34 cellular contexts compared by ENCODE assay signal in the genomic region with DNA sequence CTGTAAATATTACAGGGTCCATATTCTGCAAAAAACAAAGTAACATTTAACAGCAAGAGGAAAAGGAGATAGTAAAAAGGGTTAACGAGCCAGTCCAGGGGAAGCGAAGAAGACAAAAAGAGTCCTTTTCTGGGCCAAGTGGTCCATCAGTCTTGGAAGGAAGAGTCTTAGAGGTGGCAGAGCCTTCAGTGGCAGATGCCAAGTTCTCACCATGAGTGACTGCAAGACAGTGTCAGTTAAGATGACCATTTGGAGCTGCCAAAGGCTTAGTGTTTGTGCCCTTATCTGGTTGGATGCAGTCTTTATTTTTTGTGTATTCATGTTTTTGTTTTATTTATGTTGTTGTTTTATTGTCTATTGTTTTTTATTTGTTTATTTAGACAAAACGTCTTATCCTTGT.
"Had no signal": no experiment of that assay in that cellular context is flagged by ENCODE, and none has a peak within 500 bp of the region (broad histone marks: within the 10 kb centered on the region; RNA-seq: fewer than 3 reads in every experiment).

No MANE protein-coding gene starts in this region.

- H3K4me1 ChIP-seq: adrenal gland, body of pancreas, breast epithelium had no signal

- H3K36me3 Mint-ChIP-seq: activated CD4-positive, alpha-beta memory T cell treated with anti-CD3 and anti-CD28 coated beads for 36 hours; activated naive CD4-positive, alpha-beta T cell treated with anti-CD3 and anti-CD28 coated beads, Interleukin-2, amount 50 U/mL, for 72 hours; activated naive CD8-positive, alpha-beta T cell treated with anti-CD3 and anti-CD28 coated beads for 36 hours had no signal

- DNase-seq: activated B cell treated with CpG ODN at 0.5 μM for 24 hours; activated CD4-positive, alpha-beta memory T cell treated with anti-CD3 and anti-CD28 coated beads for 36 hours; activated CD4-positive, alpha-beta T cell treated with anti-CD3 and anti-CD28 coated beads for 4 hours; activated CD4-positive, alpha-beta T cell treated with anti-CD3 and anti-CD28 coated beads, Interleukin-2, amount 10 ng/mL, durations not matched to agents 24 days and 14 days; activated CD4-positive, alpha-beta T cell treated with anti-CD3 and anti-CD28 coated beads, Interleukin-2, amount 50 U/mL, for 1 hour; activated CD4-positive, alpha-beta T cell treated with anti-CD3 and anti-CD28 coated beads, Interleukin-2, amount 50 U/mL, for 4 hours; activated CD4-positive, CD25-positive, alpha-beta regulatory T cell treated with anti-CD3 and anti-CD28 coated beads, Interleukin-2, amount 50 U/mL, for 72 hours; activated CD8-positive, alpha-beta memory T cell treated with anti-CD3 and anti-CD28 coated beads, Interleukin-2, amount 50 U/mL, for 4 hours; activated CD8-positive, alpha-beta T cell treated with anti-CD3 and anti-CD28 coated beads for 36 hours; activated effector memory CD4-positive, alpha-beta T cell treated with anti-CD3 and anti-CD28 coated beads, Interleukin-2, amount 50 U/mL, for 16 hours; activated gamma-delta T cell treated with Interleukin-2 at 50 U/mL for 16 hours; activated naive CD4-positive, alpha-beta T cell; activated naive CD4-positive, alpha-beta T cell treated with anti-CD3 and anti-CD28 coated beads for 36 hours; activated naive CD4-positive, alpha-beta T cell treated with anti-CD3 and anti-CD28 coated beads, Interleukin-2, amount 50 U/mL, for 16 hours; activated naive CD8-positive, alpha-beta T cell treated with anti-CD3 and anti-CD28 coated beads for 36 hours; activated T-cell treated with anti-CD3 and anti-CD28 coated beads for 4 hours; activated T-cell treated with anti-CD3 and anti-CD28 coated beads, Interleukin-2, amount 50 U/mL, for 24 hours; activated T-cell treated with anti-CD3 and anti-CD28 coated beads, Interleukin-2, amount 50 U/mL, for 48 hours; adrenal gland; amniotic stem cell; aorta; body of pancreas; brain microvascular endothelial cell; central memory CD4-positive, alpha-beta T cell; T-helper 1 cell; T-helper 2 cell; T-helper 9 cell had no signal

- H3K4me3 ChIP-seq: adrenal gland, body of pancreas, breast epithelium had no signal

- ATAC-seq: activated CD8-positive, alpha-beta T cell treated with anti-CD3 and anti-CD28 coated beads for 36 hours; activated naive CD4-positive, alpha-beta T cell treated with anti-CD3 and anti-CD28 coated beads, Interleukin-2, amount 50 U/mL, for 72 hours; activated T-helper 17 cell treated with anti-CD3 and anti-CD28 coated beads, Interleukin-2, amount 50 U/mL, for 72 hours; body of pancreas had no signal

- H3K27ac Mint-ChIP-seq: activated B cell treated with CpG ODN at 0.5 μM for 24 hours; activated CD4-positive, alpha-beta memory T cell treated with anti-CD3 and anti-CD28 coated beads for 36 hours; activated CD4-positive, alpha-beta T cell treated with anti-CD3 and anti-CD28 coated beads, Interleukin-2, amount 10 ng/mL, durations not matched to agents 24 days and 14 days; activated CD8-positive, alpha-beta T cell treated with anti-CD3 and anti-CD28 coated beads for 36 hours; activated naive CD4-positive, alpha-beta T cell treated with anti-CD3 and anti-CD28 coated beads for 36 hours; activated naive CD4-positive, alpha-beta T cell treated with anti-CD3 and anti-CD28 coated beads, Interleukin-2, amount 50 U/mL, for 72 hours; activated naive CD8-positive, alpha-beta T cell treated with anti-CD3 and anti-CD28 coated beads for 36 hours; activated T-cell treated with anti-CD3 and anti-CD28 coated beads, Interleukin-2, amount 50 U/mL, for 24 hours; activated T-helper 1 cell treated with anti-CD3 and anti-CD28 coated beads, Interleukin-12 subunit alpha, Interleukin-12 subunit beta, Interleukin-2, Interleukin-4 antibody, amounts not matched to agents 30 ng/mL and 10 ng/mL and 1 ng/mL, durations not matched to agents 14 hours and 24 hours and 36 hours; activated T-helper 17 cell treated with anti-CD3 and anti-CD28 coated beads, Interleukin-2, amount 50 U/mL, for 72 hours; T-helper 1 cell treated with Interleukin-12 subunit alpha and Interleukin-12 subunit beta and Interleukin-4 antibody, amounts not matched to agents 30 μg/mL and 1 μg/mL, for 36 hours; T-helper 2 cell treated with Interferon-gamma antibody and Interleukin-4, amounts not matched to agents 5 μg/mL and 100 μg/mL, for 36 hours had no signal

- H3K4me3 Mint-ChIP-seq: activated B cell treated with CpG ODN at 0.5 μM for 24 hours; activated CD4-positive, alpha-beta memory T cell treated with anti-CD3 and anti-CD28 coated beads for 36 hours; activated CD4-positive, alpha-beta T cell treated with anti-CD3 and anti-CD28 coated beads, Interleukin-2, amount 10 ng/mL, durations not matched to agents 24 days and 14 days; activated CD8-positive, alpha-beta T cell treated with anti-CD3 and anti-CD28 coated beads for 36 hours; activated naive CD4-positive, alpha-beta T cell treated with anti-CD3 and anti-CD28 coated beads for 36 hours; activated naive CD8-positive, alpha-beta T cell treated with anti-CD3 and anti-CD28 coated beads for 36 hours; activated T-cell treated with anti-CD3 and anti-CD28 coated beads, Interleukin-2, amount 50 U/mL, for 24 hours; activated T-helper 1 cell treated with anti-CD3 and anti-CD28 coated beads, Interleukin-12 subunit alpha, Interleukin-12 subunit beta, Interleukin-2, Interleukin-4 antibody, amounts not matched to agents 30 ng/mL and 10 ng/mL and 1 ng/mL, durations not matched to agents 14 hours and 24 hours and 36 hours; activated T-helper 17 cell treated with anti-CD3 and anti-CD28 coated beads, Interleukin-2, amount 50 U/mL, for 72 hours; T-helper 1 cell treated with Interleukin-12 subunit alpha and Interleukin-12 subunit beta and Interleukin-4 antibody, amounts not matched to agents 30 μg/mL and 1 μg/mL, for 36 hours; T-helper 2 cell treated with Interferon-gamma antibody and Interleukin-4, amounts not matched to agents 5 μg/mL and 100 μg/mL, for 36 hours had no signal

- H3K4me1 Mint-ChIP-seq: activated B cell treated with CpG ODN at 0.5 μM for 24 hours; activated CD4-positive, alpha-beta T cell treated with anti-CD3 and anti-CD28 coated beads, Interleukin-2, amount 10 ng/mL, durations not matched to agents 24 days and 14 days; activated naive CD8-positive, alpha-beta T cell treated with anti-CD3 and anti-CD28 coated beads for 36 hours; activated T-helper 17 cell treated with anti-CD3 and anti-CD28 coated beads, Interleukin-2, amount 50 U/mL, for 72 hours had no signal

- H3K9me3 Mint-ChIP-seq: activated B cell treated with CpG ODN at 0.5 μM for 24 hours; activated CD4-positive, alpha-beta memory T cell treated with anti-CD3 and anti-CD28 coated beads for 36 hours; activated CD4-positive, alpha-beta T cell treated with anti-CD3 and anti-CD28 coated beads, Interleukin-2, amount 10 ng/mL, durations not matched to agents 24 days and 14 days; activated CD8-positive, alpha-beta T cell treated with anti-CD3 and anti-CD28 coated beads for 36 hours; activated naive CD4-positive, alpha-beta T cell treated with anti-CD3 and anti-CD28 coated beads for 36 hours; activated naive CD4-positive, alpha-beta T cell treated with anti-CD3 and anti-CD28 coated beads, Interleukin-2, amount 50 U/mL, for 72 hours; activated naive CD8-positive, alpha-beta T cell treated with anti-CD3 and anti-CD28 coated beads for 36 hours; activated T-cell treated with anti-CD3 and anti-CD28 coated beads, Interleukin-2, amount 50 U/mL, for 24 hours; activated T-helper 1 cell treated with anti-CD3 and anti-CD28 coated beads, Interleukin-12 subunit alpha, Interleukin-12 subunit beta, Interleukin-2, Interleukin-4 antibody, amounts not matched to agents 30 ng/mL and 10 ng/mL and 1 ng/mL, durations not matched to agents 14 hours and 24 hours and 36 hours; activated T-helper 17 cell treated with anti-CD3 and anti-CD28 coated beads, Interleukin-2, amount 50 U/mL, for 72 hours; T-helper 1 cell treated with Interleukin-12 subunit alpha and Interleukin-12 subunit beta and Interleukin-4 antibody, amounts not matched to agents 30 μg/mL and 1 μg/mL, for 36 hours; T-helper 2 cell treated with Interferon-gamma antibody and Interleukin-4, amounts not matched to agents 5 μg/mL and 100 μg/mL, for 36 hours had no signal

- H3K9me3 ChIP-seq: adrenal gland, body of pancreas, breast epithelium had no signal

- H3K27ac ChIP-seq: adrenal gland, body of pancreas, brain microvascular endothelial cell, breast epithelium, VCaP had no signal

- H3K27me3 ChIP-seq: adrenal gland, body of pancreas, brain microvascular endothelial cell, breast epithelium had no signal

- H3K36me3 ChIP-seq: adrenal gland, brain microvascular endothelial cell, breast epithelium had no signal
